In the genomic region with DNA sequence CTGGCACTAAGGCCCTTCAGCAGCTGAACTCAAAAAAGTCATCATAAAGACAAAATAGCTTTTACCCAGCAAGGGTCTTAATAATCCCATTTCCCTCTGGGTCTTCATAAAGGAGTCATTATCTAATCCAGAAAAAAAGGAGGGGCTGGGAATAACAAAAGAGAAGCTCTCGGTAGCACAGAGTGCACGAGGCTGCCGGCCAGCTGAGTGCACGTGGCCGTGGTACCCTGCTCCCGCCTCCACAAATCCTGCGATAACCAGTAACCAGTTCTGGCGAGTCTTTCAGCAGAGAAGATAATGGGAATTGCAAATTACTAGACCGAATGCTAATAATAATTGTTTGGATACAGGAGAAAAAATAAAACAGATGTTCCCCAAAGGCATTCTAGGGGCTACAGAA, we compare ENCODE assay signal across 15 cellular contexts. TPM values are rescaled to one million over a fixed set of nuclear protein-coding genes. Genes with fewer than 3 reads are reported as not detected.
"Had no signal": no experiment of that assay in that cellular context is flagged by ENCODE, and none has a peak within 500 bp of the region (broad histone marks: within the 10 kb centered on the region; RNA-seq: fewer than 3 reads in every experiment).

No MANE protein-coding gene starts in this region.

- H3K27me3 ChIP-seq: foreskin keratinocyte, right lobe of liver had no signal

- H3K36me3 ChIP-seq: right lobe of liver, thoracic aorta had no signal

- H3K27ac ChIP-seq: foreskin keratinocyte, right lobe of liver, thoracic aorta had no signal

- H3K9me3 ChIP-seq: right lobe of liver, thoracic aorta had no signal

- FAIRE-seq: islet of Langerhans, TTC549 had no signal

- DNase-seq: activated B cell treated with CpG ODN at 0.5 μM for 24 hours; activated CD4-positive, alpha-beta T cell treated with anti-CD3 and anti-CD28 coated beads, Interleukin-2, amount 10 ng/mL, durations not matched to agents 24 days and 14 days; activated CD8-positive, alpha-beta memory T cell treated with anti-CD3 and anti-CD28 coated beads, Interleukin-2, amount 50 U/mL, for 48 hours; activated naive CD8-positive, alpha-beta T cell treated with anti-CD3 and anti-CD28 coated beads, Interleukin-2, amount 10 ng/mL, durations not matched to agents 7 days and 5 days; cerebellar nuclear complex; effector CD8-positive, alpha-beta T cell; foreskin keratinocyte; left colon; naive thymus-derived CD8-positive, alpha-beta T cell; right lobe of liver; T-helper 17 cell had no signal

- H3K4me3 ChIP-seq: lung, right lobe of liver, thoracic aorta had no signal

RNA-seq across cellular contexts. Expression of gene NRP2, which starts 7.5 kb away (rescaled TPM):
- polyA plus RNA-seq: naive thymus-derived CD8-positive, alpha-beta T cell had no signal
